In genomic region chr5:170184007-170184687, GRCh38 we compare ENCODE assay signal across 8 cellular contexts. TPM values are rescaled to one million over a fixed set of nuclear protein-coding genes. Genes with fewer than 3 reads are reported as not detected.
A peak's percentile ranks its signal among the peaks of the same experiment; 100 is the strongest.
DNase-seq lines count a peak whose midpoint lies in the region; ATAC-seq, FAIRE-seq and TF ChIP-seq lines count a peak whose summit lies in the region.

No MANE protein-coding gene starts in this region.

- no peak overlapping the region for H2AFZ ChIP-seq in KMS-11 (ENCODE audit: low read depth)

- peak; percentile 59 for DNase-seq in EH (ENCODE audit: low read depth)
- no peak for DNase-seq in T-helper 17 cell
- DNase-seq in cardiac fibroblast (ENCODE audit: low read depth in 2 of 2), result peak; percentile 65 to 69
- DNase-seq in kidney, result no peak
- DNase-seq in stimulated activated CD4-positive, alpha-beta T cell treated with anti-CD3 and anti-CD28 coated beads, Interleukin-4, amount 100 ng/mL, for 1 hour, result peak; percentile 18
- no peak for DNase-seq in OCI-M2 (lab: John Stamatoyannopoulos, UW; ENCODE audit: unreplicated experiment)

- H3K4me3 ChIP-seq in KMS-11 (IDR thresholded peaks at IDR 0.05; ENCODE audit: insufficient read depth, low read depth, low read length) (no peak overlapping the region), cardiac fibroblast (replicated peaks in 1 of 2; ENCODE audit: low read depth in 2 of 2, low read length in 2 of 2) (no peak overlapping the region), kidney (ENCODE audit: low read length in 2 of 2) (no peak overlapping the region)

- H3K4me1 Mint-ChIP-seq in T-helper 17 cell, result peaks cover 5% of the 10 kb centered on the region

- H3K4me3 Mint-ChIP-seq in T-helper 17 cell, result no peak overlapping the region

- FAIRE-seq in kidney (lab: Jason Lieb, UNC), result no peak

- peaks cover 25% of the 10 kb centered on the region for H3K27me3 Mint-ChIP-seq in T-helper 17 cell

- intact Hi-C loops in kidney (cut with DNase I), result loop anchor here (10.0 kb wide), 1 partner anchor 79 kb away; the partner anchor contains the start of gene FOXI1

- H3K27me3 ChIP-seq in KMS-11 (ENCODE audit: insufficient read depth, low read depth), result no peaks in the 10 kb centered on the region

- no peaks in the 10 kb centered on the region for H3K36me3 Mint-ChIP-seq in T-helper 17 cell (ENCODE audit: low read depth)

- H3K36me3 ChIP-seq in KMS-11 (ENCODE audit: insufficient read depth) (no peaks in the 10 kb centered on the region), kidney (ENCODE audit: control insufficient read depth in 1 of 2, insufficient read depth in 2 of 2, low read length in 2 of 2) (no peaks in the 10 kb centered on the region)

- H3K27ac Mint-ChIP-seq in T-helper 17 cell, result no peak overlapping the region

- peak; percentile 70 for ATAC-seq in GM21447 (IDR thresholded peaks at IDR 0.05; ENCODE audit: unreplicated experiment)
- ATAC-seq in T-helper 17 cell, result peak; percentile 50

- TF ChIP-seq CTCF in KMS-11 (conservative IDR thresholded peaks at IDR 0.05; ENCODE audit: low read depth, low read length) (peak; percentile 62), cardiac fibroblast (IDR thresholded peaks at IDR 0.05; ENCODE audit: low read depth, low read length) (peak; percentile 83), kidney (IDR thresholded peaks at IDR 0.05; ENCODE audit: borderline replicate concordance, extremely low read depth, insufficient read depth) (peak; percentile 86)

- H3K4me2 ChIP-seq in KMS-11, result no peak overlapping the region

- no peak overlapping the region for H3K9ac ChIP-seq in KMS-11
- no peak overlapping the region for H3K9ac ChIP-seq in kidney (ENCODE audit: low read length in 2 of 2)

- no peaks in the 10 kb centered on the region for H4K20me1 ChIP-seq in KMS-11 (ENCODE audit: insufficient read depth)

- H3K9me3 ChIP-seq in T-helper 17 cell (ENCODE audit: control insufficient read depth, low read length, poor library complexity, severe bottlenecking), result no peaks in the 10 kb centered on the region
- H3K9me3 ChIP-seq in kidney (ENCODE audit: control insufficient read depth in 1 of 2, low read length in 2 of 2), result no peaks in the 10 kb centered on the region

- H3K4me1 ChIP-seq in KMS-11 (ENCODE audit: low read depth, poor library complexity, severe bottlenecking) (no peaks in the 10 kb centered on the region), kidney (ENCODE audit: control insufficient read depth in 1 of 2, insufficient read depth in 1 of 2, low read depth in 1 of 2, low read length in 2 of 2) (peaks cover 4 to 5% of the 10 kb centered on the region in 2 donors)

- H3K27ac ChIP-seq in KMS-11 (no peak overlapping the region), kidney (ENCODE audit: low read depth in 2 of 2, low read length in 2 of 2) (no peak overlapping the region)

- no peaks in the 10 kb centered on the region for H3K79me2 ChIP-seq in KMS-11 (ENCODE audit: insufficient read depth, low read depth)

RNA-seq across cellular contexts. Expression of gene C5orf58, which starts 48.6 kb away (rescaled TPM):
- total RNA-seq in T-helper 17 cell (not detected), kidney (not detected)
- polyA plus RNA-seq in kidney (ENCODE audit: insufficient read depth, low read depth, low replicate concordance), result not detected

Comparison
In these comparisons a context has a peak if more than half of its experiments do, and no peak if none do; other contexts are left out.
1. DNase-seq: peak in EH (single experiment), cardiac fibroblast (2 of 2) and stimulated activated CD4-positive, alpha-beta T cell treated with anti-CD3 and anti-CD28 coated beads, Interleukin-4, amount 100 ng/mL, for 1 hour (single experiment); none in T-helper 17 cell (0 of 3), kidney (single experiment) and OCI-M2 (single experiment).
2. Peak in every context shown above with its lines, with median percentiles within 50 percentile points of each other: CTCF ChIP-seq.